ENCODE assay signal across 9 cellular contexts in genomic region chr16:11673091-11674000, GRCh38. TPM values are rescaled to one million over a fixed set of nuclear protein-coding genes. Genes with fewer than 3 reads are reported as not detected.
DNase-seq lines count a peak whose midpoint lies in the region; TF ChIP-seq lines count a peak whose summit lies in the region.
"Had no signal": no experiment of that assay in that cellular context is flagged by ENCODE, and none has a peak within 500 bp of the region (broad histone marks: within the 10 kb centered on the region; RNA-seq: fewer than 3 reads in every experiment).

No MANE protein-coding gene starts in this region.

- TF ChIP-seq CTCF in suprapubic skin (IDR thresholded peaks at IDR 0.05), result no peak

- H3K9me3 Mint-ChIP-seq in T-helper 2 cell treated with Interferon-gamma antibody and Interleukin-4, amounts not matched to agents 5 μg/mL and 100 μg/mL, for 36 hours, result no peaks in the 10 kb centered on the region
- no peaks in the 10 kb centered on the region for H3K9me3 Mint-ChIP-seq in activated T-helper 2 cell treated with anti-CD3 and anti-CD28 coated beads, Interferon-gamma antibody, Interleukin-2, Interleukin-4, amounts not matched to agents 10 μg/mL and 5 μg/mL and 100 μg/mL, durations not matched to agents 14 hours and 24 hours and 36 hours

- no peaks in the 10 kb centered on the region for H3K27me3 Mint-ChIP-seq in T-helper 2 cell treated with Interferon-gamma antibody and Interleukin-4, amounts not matched to agents 5 μg/mL and 100 μg/mL, for 36 hours (ENCODE audit: low read depth)
- H3K27me3 Mint-ChIP-seq in activated T-helper 2 cell treated with anti-CD3 and anti-CD28 coated beads, Interferon-gamma antibody, Interleukin-2, Interleukin-4, amounts not matched to agents 10 μg/mL and 5 μg/mL and 100 μg/mL, durations not matched to agents 14 hours and 24 hours and 36 hours (ENCODE audit: low read depth), result no peaks in the 10 kb centered on the region

- peaks cover 94% of the 10 kb centered on the region for H3K4me1 ChIP-seq in suprapubic skin

- H3K4me3 Mint-ChIP-seq in T-helper 2 cell treated with Interferon-gamma antibody and Interleukin-4, amounts not matched to agents 5 μg/mL and 100 μg/mL, for 36 hours, result peak overlapping the region; percentile 46
- H3K4me3 Mint-ChIP-seq in activated T-helper 2 cell treated with anti-CD3 and anti-CD28 coated beads, Interferon-gamma antibody, Interleukin-2, Interleukin-4, amounts not matched to agents 10 μg/mL and 5 μg/mL and 100 μg/mL, durations not matched to agents 14 hours and 24 hours and 36 hours (ENCODE audit: low read depth), result no peak overlapping the region

- peaks cover 38% of the 10 kb centered on the region for H3K4me1 Mint-ChIP-seq in T-helper 2 cell treated with Interferon-gamma antibody and Interleukin-4, amounts not matched to agents 5 μg/mL and 100 μg/mL, for 36 hours (ENCODE audit: low read depth)
- H3K4me1 Mint-ChIP-seq in activated T-helper 2 cell treated with anti-CD3 and anti-CD28 coated beads, Interferon-gamma antibody, Interleukin-2, Interleukin-4, amounts not matched to agents 10 μg/mL and 5 μg/mL and 100 μg/mL, durations not matched to agents 14 hours and 24 hours and 36 hours (ENCODE audit: low read depth), result peaks cover 42% of the 10 kb centered on the region

- DNase-seq in T-helper 2 cell treated with Interferon-gamma antibody and Interleukin-4, amounts not matched to agents 5 μg/mL and 100 μg/mL, for 36 hours (ENCODE audit: low spot score), result no peak
- DNase-seq in T-helper 2 cell (no peak), suprapubic skin (ENCODE audit: low spot score in 2 of 2) (no peak), NOMO-1 treated with dmso at 0.1 percent for 144 hours (lab: John Stamatoyannopoulos, UW; ENCODE audit: unreplicated experiment) (no peak), DMS153 treated with DMSO at 0.1 percent for 48 hours (lab: John Stamatoyannopoulos, UW; ENCODE audit: unreplicated experiment) (no peak), NCI-H2029 (lab: John Stamatoyannopoulos, UW) (no peak)
- no peak for DNase-seq in activated T-helper 2 cell treated with anti-CD3 and anti-CD28 coated beads, Interferon-gamma antibody, Interleukin-2, Interleukin-4, amounts not matched to agents 10 μg/mL and 5 μg/mL and 100 μg/mL, durations not matched to agents 14 hours and 24 hours and 36 hours (ENCODE audit: low spot score)
- DNase-seq: NCI-H1436 had no signal

- H3K27me3 ChIP-seq in layer of hippocampus (ENCODE audit: control insufficient read depth, insufficient read depth, low read length) (no peaks in the 10 kb centered on the region), suprapubic skin (no peaks in the 10 kb centered on the region)

- peaks cover 20% of the 10 kb centered on the region for H3K36me3 ChIP-seq in suprapubic skin

- TF ChIP-seq EP300 in suprapubic skin (IDR thresholded peaks at IDR 0.05), result no peak

- H3K36me3 Mint-ChIP-seq in T-helper 2 cell treated with Interferon-gamma antibody and Interleukin-4, amounts not matched to agents 5 μg/mL and 100 μg/mL, for 36 hours (ENCODE audit: low read depth), result peaks cover 16% of the 10 kb centered on the region
- peaks cover 8% of the 10 kb centered on the region for H3K36me3 Mint-ChIP-seq in activated T-helper 2 cell treated with anti-CD3 and anti-CD28 coated beads, Interferon-gamma antibody, Interleukin-2, Interleukin-4, amounts not matched to agents 10 μg/mL and 5 μg/mL and 100 μg/mL, durations not matched to agents 14 hours and 24 hours and 36 hours (ENCODE audit: low read depth)

- no peaks in the 10 kb centered on the region for H3K9me3 ChIP-seq in suprapubic skin

- intact Hi-C loops in activated T-helper 2 cell treated with anti-CD3 and anti-CD28 coated beads, Interferon-gamma antibody, Interleukin-2, Interleukin-4, amounts not matched to agents 10 μg/mL and 5 μg/mL and 100 μg/mL, durations not matched to agents 14 hours and 24 hours and 36 hours (cut with micrococcal nuclease), result no loop called here

- H3K27ac ChIP-seq in layer of hippocampus (ENCODE audit: low read depth, low read length), result peak overlapping the region; percentile 32
- H3K27ac ChIP-seq in suprapubic skin, result peak overlapping the region; percentile 39

- WGBS in suprapubic skin, result 62% methylated on average over 25 of the region's 25 CpGs

- H3K27ac Mint-ChIP-seq in T-helper 2 cell treated with Interferon-gamma antibody and Interleukin-4, amounts not matched to agents 5 μg/mL and 100 μg/mL, for 36 hours, result peak overlapping the region; percentile 61
- peak overlapping the region; percentile 33 for H3K27ac Mint-ChIP-seq in activated T-helper 2 cell treated with anti-CD3 and anti-CD28 coated beads, Interferon-gamma antibody, Interleukin-2, Interleukin-4, amounts not matched to agents 10 μg/mL and 5 μg/mL and 100 μg/mL, durations not matched to agents 14 hours and 24 hours and 36 hours

- H3K4me3 ChIP-seq in suprapubic skin, result no peak overlapping the region

- no peak for TF ChIP-seq POLR2A in suprapubic skin (IDR thresholded peaks at IDR 0.05)

RNA-seq across cellular contexts. Expression of gene SNN, which starts 5.1 kb away (rescaled TPM):
- 8.6 and 9.5 TPM in 2 replicates for total RNA-seq in activated T-helper 2 cell treated with anti-CD3 and anti-CD28 coated beads, Interferon-gamma antibody, Interleukin-2, Interleukin-4, amounts not matched to agents 10 μg/mL and 5 μg/mL and 100 μg/mL, durations not matched to agents 14 hours and 24 hours and 36 hours
- total RNA-seq in suprapubic skin, result 10 to 100 TPM; 17.0 to 32.7 (median 24.6) TPM
